Comparison of ENCODE assay signal across 8 cellular contexts in genomic region chr15:88657326-88658069, GRCh38. TPM values are rescaled to one million over a fixed set of nuclear protein-coding genes. Genes with fewer than 3 reads are reported as not detected.
A peak's percentile ranks its signal among the peaks of the same experiment; 100 is the strongest.
DNase-seq lines count a peak whose midpoint lies in the region; ATAC-seq and TF ChIP-seq lines count a peak whose summit lies in the region.

No MANE protein-coding gene starts in this region.

- no peak overlapping the region for H4K5ac ChIP-seq in mesendoderm (ENCODE audit: low read length)

- no peak overlapping the region for H3K23ac ChIP-seq in mesendoderm (ENCODE audit: low read length)

- H3K56ac ChIP-seq in mesendoderm (ENCODE audit: low read length), result no peak overlapping the region

- no peaks in the 10 kb centered on the region for H3K9me3 ChIP-seq in colonic mucosa

- no peak overlapping the region for H2AK5ac ChIP-seq in mesendoderm (ENCODE audit: low read length)

- H3K4ac ChIP-seq in mesendoderm (ENCODE audit: low read depth, low read length), result no peak overlapping the region

- no peaks in the 10 kb centered on the region for H3K79me2 ChIP-seq in mesendoderm (ENCODE audit: control insufficient read depth, insufficient read depth, low read length)

- H3K4me1 ChIP-seq in colonic mucosa (no peaks in the 10 kb centered on the region), mesendoderm (ENCODE audit: control insufficient read depth, low read depth, low read length) (no peaks in the 10 kb centered on the region)

- H3K36me3 ChIP-seq in colonic mucosa, result no peaks in the 10 kb centered on the region
- H3K36me3 ChIP-seq in mesendoderm (ENCODE audit: control insufficient read depth, insufficient read depth, low read length), result no peaks in the 10 kb centered on the region

- no peak overlapping the region for H2BK5ac ChIP-seq in mesendoderm (ENCODE audit: low read length)

- TF ChIP-seq CTCF in GM12872 (IDR thresholded peaks at IDR 0.05; ENCODE audit: insufficient read depth, low read depth, low read length) (peak; percentile 67), colonic mucosa (IDR thresholded peaks at IDR 0.05) (peak; percentile 57)

- no peak overlapping the region for H3K18ac ChIP-seq in mesendoderm (ENCODE audit: low read length)

- H3K79me1 ChIP-seq in mesendoderm (ENCODE audit: low read length), result no peaks in the 10 kb centered on the region

- intact Hi-C loops in colonic mucosa (cut with DNase I), result loop anchor here (5.0 kb wide), 1 partner anchor 175 kb away; no protein-coding TSS in a partner anchor

- no peak overlapping the region for H3K4me2 ChIP-seq in mesendoderm (ENCODE audit: low read length)

- no peak overlapping the region for H3K4me3 ChIP-seq in colonic mucosa
- no peak overlapping the region for H3K4me3 ChIP-seq in mesendoderm (ENCODE audit: low read length)

- WGBS in mesendoderm (ENCODE audit: extremely low coverage, insufficient coverage, low lambda C conversion rate), result no CpG with 5 or more reads among the region's 13 CpGs

- H3K27me3 ChIP-seq in colonic mucosa, result no peaks in the 10 kb centered on the region
- no peaks in the 10 kb centered on the region for H3K27me3 ChIP-seq in mesendoderm (ENCODE audit: insufficient read depth, low read length, poor library complexity)

- no peak overlapping the region for H3K27ac ChIP-seq in colonic mucosa
- H3K27ac ChIP-seq in mesendoderm (ENCODE audit: low read depth, low read length), result no peak overlapping the region

- peak; percentile 86 for DNase-seq in AG20443 (ENCODE audit: low spot score)
- peak; percentile 27 for DNase-seq in NCI-H69 (lab: John Stamatoyannopoulos, UW)
- no peak for DNase-seq in colonic mucosa
- DNase-seq in mesendoderm, result peak; percentile 66
- no peak for DNase-seq in NCI-H2081 treated with DMSO at 0.1 percent for 48 hours (lab: John Stamatoyannopoulos, UW)
- DNase-seq in NCI-H510A treated with DMSO at 0.1 percent for 48 hours (lab: John Stamatoyannopoulos, UW), result no peak

- no peak overlapping the region for H2BK15ac ChIP-seq in mesendoderm (replicated peaks; ENCODE audit: low read depth)

- H2BK120ac ChIP-seq in mesendoderm (ENCODE audit: low read depth, low read length), result no peak overlapping the region

- H3K9ac ChIP-seq in colonic mucosa (ENCODE audit: low read depth in 2 of 2, low read length in 2 of 2) (no peak overlapping the region), mesendoderm (ENCODE audit: low read length) (no peak overlapping the region)

- ATAC-seq in GM21390 (IDR thresholded peaks at IDR 0.05; ENCODE audit: unreplicated experiment), result no peak

- H4K8ac ChIP-seq in mesendoderm (ENCODE audit: low read depth, low read length), result no peak overlapping the region

RNA-seq across cellular contexts. Expression of gene ISG20, which starts 18.7 kb away (rescaled TPM):
- 10 to 100 TPM; 43.5 to 60.5 TPM for total RNA-seq in colonic mucosa
- polyA plus RNA-seq in mesendoderm (2013, experiment 1 of 2), result 2.1 TPM
- polyA plus RNA-seq in mesendoderm (2013, experiment 2 of 2), result 2.6 TPM

RNA-seq across cellular contexts. Expression of gene AEN, which starts 36.4 kb away (rescaled TPM):
- 10 to 100 TPM; 13.8 to 23.8 TPM for total RNA-seq in colonic mucosa
- 53.8 TPM for polyA plus RNA-seq in mesendoderm (2013, experiment 1 of 2)
- polyA plus RNA-seq in mesendoderm (2013, experiment 2 of 2), result 56.0 TPM

Comparison
In these comparisons a context has a peak if more than half of its experiments do, and no peak if none do; other contexts are left out.
1. DNase-seq: peak in AG20443 (single experiment), NCI-H69 (single experiment) and mesendoderm (single experiment); none in colonic mucosa (single experiment), NCI-H2081 treated with DMSO at 0.1 percent for 48 hours (single experiment) and NCI-H510A treated with DMSO at 0.1 percent for 48 hours (single experiment).